ENCODE assay signal across 20 cellular contexts in genomic region chr5:85488295-85488694, GRCh38.
DNase-seq lines count a peak whose midpoint lies in the region; ATAC-seq lines count a peak whose summit lies in the region.
"Had no signal": no experiment of that assay in that cellular context is flagged by ENCODE, and none has a peak within 500 bp of the region (broad histone marks: within the 10 kb centered on the region; RNA-seq: fewer than 3 reads in every experiment).

No MANE protein-coding gene starts in this region.

- ATAC-seq in GM19463 (IDR thresholded peaks at IDR 0.05; ENCODE audit: unreplicated experiment) (peak; percentile 45), HG02610 (IDR thresholded peaks at IDR 0.05; ENCODE audit: unreplicated experiment) (peak; percentile 85), HG03460 (IDR thresholded peaks at IDR 0.05; ENCODE audit: unreplicated experiment) (peak; percentile 54), GM18502 (IDR thresholded peaks at IDR 0.05; ENCODE audit: poor library complexity, unreplicated experiment) (no peak)
- ATAC-seq: A549 had no signal

- DNase-seq in activated CD4-positive, alpha-beta T cell treated with anti-CD3 and anti-CD28 coated beads, Interleukin-2, amount 50 U/mL, for 48 hours: no peak
- DNase-seq in SKM-1 (lab: John Stamatoyannopoulos, UW; ENCODE audit: unreplicated experiment): no peak
- DNase-seq: 8988T; ACHN; AML-193; BE2C; CD4-positive, alpha-beta T cell; CD8-positive, alpha-beta memory T cell; DMS 273 treated with DMSO at 0.1 percent for 48 hours; DMS79; EL; GDM1; GOT3; H7; HCEC 1CT had no signal
